ENCODE assay signal across 9 cellular contexts in genomic region chr3:71421820-71422566, GRCh38.
DNase-seq lines count a peak whose midpoint lies in the region; ATAC-seq and TF ChIP-seq lines count a peak whose summit lies in the region.
"Had no signal": no experiment of that assay in that cellular context is flagged by ENCODE, and none has a peak within 500 bp of the region (broad histone marks: within the 10 kb centered on the region; RNA-seq: fewer than 3 reads in every experiment).

No MANE protein-coding gene starts in this region.

- no peaks in the 10 kb centered on the region for H3K36me3 ChIP-seq in BLaER1 treated with 17β-estradiol and CSF1 and Interleukin-3, amounts not matched to agents 10 nM and 100 nM
- H3K36me3 ChIP-seq: thoracic aorta had no signal

- H3K4me2 ChIP-seq in BLaER1 treated with 17β-estradiol and CSF1 and Interleukin-3, amounts not matched to agents 10 nM and 100 nM: peak overlapping the region; percentile 36 to 85 (median 69)

- ATAC-seq in GM19328 (IDR thresholded peaks at IDR 0.05; ENCODE audit: unreplicated experiment): peak; percentile 76
- peak; percentile 78 for ATAC-seq in HG03280 (IDR thresholded peaks at IDR 0.05; ENCODE audit: unreplicated experiment)
- ATAC-seq in SK-N-SH treated with all-trans-retinoic acid at 6 μM for 48 hours: no peak

- H3K4me1 ChIP-seq in BLaER1 treated with 17β-estradiol and CSF1 and Interleukin-3, amounts not matched to agents 10 nM and 100 nM: peaks cover 13 to 65% (median 46%) of the 10 kb centered on the region in 10 experiments

- H4K20me1 ChIP-seq in BLaER1 treated with 17β-estradiol and CSF1 and Interleukin-3, amounts not matched to agents 10 nM and 100 nM: no peaks in the 10 kb centered on the region

- peak overlapping the region in 3 of 11 experiments; percentile 15 to 32 (median 25); a peak in 6 of 22 replicates for H3K27ac ChIP-seq in BLaER1 treated with 17β-estradiol and CSF1 and Interleukin-3, amounts not matched to agents 10 nM and 100 nM
- H3K27ac ChIP-seq: thoracic aorta had no signal

- H3K27me3 ChIP-seq in BLaER1 treated with 17β-estradiol and CSF1 and Interleukin-3, amounts not matched to agents 10 nM and 100 nM: no peaks in the 10 kb centered on the region

- H3K4me3 ChIP-seq in BLaER1 treated with 17β-estradiol and CSF1 and Interleukin-3, amounts not matched to agents 10 nM and 100 nM: no peak overlapping the region
- H3K4me3 ChIP-seq: thoracic aorta had no signal

- peak overlapping the region in 1 of 11 experiments; percentile 15; a peak in 1 of 22 replicates for H3K9ac ChIP-seq in BLaER1 treated with 17β-estradiol and CSF1 and Interleukin-3, amounts not matched to agents 10 nM and 100 nM

- DNase-seq in activated naive CD4-positive, alpha-beta T cell treated with anti-CD3 and anti-CD28 coated beads, Interleukin-2, amount 50 U/mL, for 16 hours: peak; percentile 59
- DNase-seq in hypothalamus (lab: John Stamatoyannopoulos, UW) (no peak), NCI-H446 treated with DMSO at 0.1 percent for 48 hours (lab: John Stamatoyannopoulos, UW) (no peak), HK-2 (ENCODE audit: unreplicated experiment) (no peak)

- H3K9me3 ChIP-seq in BLaER1 treated with 17β-estradiol and CSF1 and Interleukin-3, amounts not matched to agents 10 nM and 100 nM (replicated peaks in 1 of 11): no peaks in the 10 kb centered on the region
- H3K9me3 ChIP-seq: thoracic aorta had no signal

TF ChIP-seq in SK-N-SH treated with all-trans-retinoic acid at 6 μM for 48 hours, 23 proteins besides CTCF, POLR2A, EP300 and RAD21:
- TF ChIP-seq ZNF565 (CRISPR knock-in tag; conservative IDR thresholded peaks at IDR 0.05; ENCODE audit: low read depth) (no peak), OSR1 (CRISPR knock-in tag; IDR thresholded peaks at IDR 0.05) (no peak), CSDC2 (CRISPR knock-in tag; IDR thresholded peaks at IDR 0.05) (no peak), ZFP30 (CRISPR knock-in tag; IDR thresholded peaks at IDR 0.05) (no peak), ZNF8 (CRISPR knock-in tag; IDR thresholded peaks at IDR 0.05) (no peak), GLIS3 (CRISPR knock-in tag; IDR thresholded peaks at IDR 0.05) (no peak), ZC3H10 (CRISPR knock-in tag; IDR thresholded peaks at IDR 0.05) (no peak), PPARA (CRISPR knock-in tag; IDR thresholded peaks at IDR 0.05; ENCODE audit: borderline replicate concordance) (no peak), RARB (CRISPR knock-in tag; IDR thresholded peaks at IDR 0.05) (no peak), TOX (CRISPR knock-in tag; IDR thresholded peaks at IDR 0.05; ENCODE audit: borderline replicate concordance) (no peak), ZNF70 (CRISPR knock-in tag; IDR thresholded peaks at IDR 0.05) (no peak)
